ENCODE assay signal across 7 cellular contexts in genomic region chr1:200039849-200040479, GRCh38. TPM values are rescaled to one million over a fixed set of nuclear protein-coding genes. Genes with fewer than 3 reads are reported as not detected.
DNase-seq lines count a peak whose midpoint lies in the region; ATAC-seq and FAIRE-seq lines count a peak whose summit lies in the region.

No MANE protein-coding gene starts in this region.

- peak overlapping the region; percentile 86 for H3K4me3 ChIP-seq in H7 (ENCODE audit: insufficient read depth, low read depth, low read length)
- peak overlapping the region; percentile 63 for H3K4me3 ChIP-seq in iPS-11a (ENCODE audit: low read depth, low read length)
- peak overlapping the region; percentile 59 to 81 for H3K4me3 ChIP-seq in small intestine (ENCODE audit: low read depth in 1 of 2, low read length in 2 of 2)

- peaks cover 3% of the 10 kb centered on the region for H3K36me3 Mint-ChIP-seq in T-helper 17 cell (ENCODE audit: low read depth)

- WGBS in small intestine, 3 donors, result 2% methylated on average over 26 of the region's 26 CpGs

- H3K9me3 ChIP-seq in T-helper 17 cell (ENCODE audit: control insufficient read depth, low read length, poor library complexity, severe bottlenecking) (no peaks in the 10 kb centered on the region), small intestine (ENCODE audit: control insufficient read depth, low read depth) (no peaks in the 10 kb centered on the region)

- H3K4me1 Mint-ChIP-seq in T-helper 17 cell, result peaks cover 22% of the 10 kb centered on the region

- H3K27me3 ChIP-seq in H7 (ENCODE audit: control insufficient read depth, insufficient read depth, low read length), result peaks cover 88% of the 10 kb centered on the region
- H3K27me3 ChIP-seq in small intestine (ENCODE audit: control insufficient read depth in 2 of 2, insufficient read depth in 2 of 2, low read length in 2 of 2), result peaks cover 0 to 49% of the 10 kb centered on the region in 2 donors

- H3K4me1 ChIP-seq in small intestine (ENCODE audit: control insufficient read depth in 2 of 2, insufficient read depth in 1 of 2, low read depth in 1 of 2, low read length in 1 of 2), result peaks cover 0 to 2% of the 10 kb centered on the region in 2 donors

- DNase-seq in H7 (peak; percentile 52), T-helper 17 cell (no peak), small intestine (no peak), mesenteric fat pad (ENCODE audit: low spot score) (no peak)

- peaks cover 48% of the 10 kb centered on the region for H3K27me3 Mint-ChIP-seq in T-helper 17 cell

- no peaks in the 10 kb centered on the region for H3K36me3 ChIP-seq in H7 (replicated peaks; ENCODE audit: control insufficient read depth, insufficient read depth, low read length)
- H3K36me3 ChIP-seq in small intestine (ENCODE audit: control insufficient read depth in 2 of 2, insufficient read depth in 2 of 2, low read length in 2 of 2), result no peaks in the 10 kb centered on the region

- H3K27ac ChIP-seq in small intestine (ENCODE audit: low read depth in 1 of 2, low read length in 1 of 2), result peak overlapping the region; percentile 69 to 91

- peak overlapping the region; percentile 24 for H3K27ac Mint-ChIP-seq in T-helper 17 cell

- FAIRE-seq in small intestine (lab: Jason Lieb, UNC), result no peak

- peak overlapping the region; percentile 67 for H3K4me3 Mint-ChIP-seq in T-helper 17 cell

- ATAC-seq in T-helper 17 cell (no peak), HG03095 (IDR thresholded peaks at IDR 0.05; ENCODE audit: unreplicated experiment) (no peak), GM21619 (IDR thresholded peaks at IDR 0.05; ENCODE audit: unreplicated experiment) (no peak)

RNA-seq across cellular contexts. Expression of gene NR5A2, which starts 12.5 kb away (rescaled TPM):
- 13.2 and 13.9 TPM in 2 replicates for total RNA-seq in H7 (2014; rRNA removed; shearing (Covaris generic))
- not detected for total RNA-seq in T-helper 17 cell
- 10 to 100 TPM; 14.1 to 21.5 (median 16.1) TPM for polyA plus RNA-seq in small intestine
- 9.6 TPM for total RNA-seq in mesenteric fat pad

Comparison
In these comparisons a context has a peak if more than half of its experiments do, and no peak if none do; other contexts are left out.
1. RNA of gene NR5A2, which starts 12.5 kb away (total RNA-seq): 13.2 to 13.9 TPM in H7 and 9.6 TPM in mesenteric fat pad (single experiment); not detected in T-helper 17 cell; every median in the first group is over 10 times any median in the second.
2. Peak in every context shown above with its lines, with median percentiles within 50 percentile points of each other: H3K4me3 ChIP-seq.